ENCODE assay signal across 24 cellular contexts in genomic region chr12:57270966-57271470, GRCh38. TPM values are rescaled to one million over a fixed set of nuclear protein-coding genes. Genes with fewer than 3 reads are reported as not detected.
DNase-seq lines count a peak whose midpoint lies in the region; TF ChIP-seq lines count a peak whose summit lies in the region.
"Had no signal": no experiment of that assay in that cellular context is flagged by ENCODE, and none has a peak within 500 bp of the region (broad histone marks: within the 10 kb centered on the region; RNA-seq: fewer than 3 reads in every experiment).

No MANE protein-coding gene starts in this region.

- peaks cover 35% of the 10 kb centered on the region for H3K4me1 Mint-ChIP-seq in nephron

- H2AFZ ChIP-seq in OCI-LY1 (ENCODE audit: low read length), result no peak overlapping the region

- H3K4me1 ChIP-seq in OCI-LY1 (ENCODE audit: insufficient read depth, low read length, severe bottlenecking), result no peaks in the 10 kb centered on the region
- H3K4me1 ChIP-seq in vagina, result no peaks in the 10 kb centered on the region
- H3K4me1 ChIP-seq: SJSA1, transverse colon had no signal

- H3K36me3 ChIP-seq in OCI-LY1 (ENCODE audit: insufficient read depth, low read length) (peaks cover 37% of the 10 kb centered on the region), vagina (peaks cover 0 to 51% of the 10 kb centered on the region in 2 donors)

- H3K27ac ChIP-seq in OCI-LY1 (ENCODE audit: low read depth, low read length, poor library complexity, severe bottlenecking), result no peak overlapping the region
- no peak overlapping the region for H3K27ac ChIP-seq in vagina
- H3K27ac ChIP-seq: esophagus muscularis mucosa, SJSA1, transverse colon had no signal

- no peaks in the 10 kb centered on the region for H3K9me2 ChIP-seq in OCI-LY1 (ENCODE audit: low read depth, low read length)

- peak overlapping the region in 2 of 3 experiments; percentile 11 to 42 for H3K27ac Mint-ChIP-seq in nephron
- H3K27ac Mint-ChIP-seq: activated CD8-positive, alpha-beta T cell treated with anti-CD3 and anti-CD28 coated beads, Interleukin-2, amount 10 ng/mL, durations not matched to agents 7 days and 5 days; activated T-helper 2 cell treated with anti-CD3 and anti-CD28 coated beads, Interferon-gamma antibody, Interleukin-2, Interleukin-4, amounts not matched to agents 10 μg/mL and 5 μg/mL and 100 μg/mL, durations not matched to agents 14 hours and 24 hours and 36 hours; CD4-positive, alpha-beta T cell had no signal

- peaks cover 69% of the 10 kb centered on the region for H3K36me3 Mint-ChIP-seq in nephron (ENCODE audit: low read depth)

- H3K4me3 ChIP-seq in OCI-LY1 (ENCODE audit: low read depth, low read length, poor library complexity, severe bottlenecking) (no peak overlapping the region), vagina (no peak overlapping the region)
- H3K4me3 ChIP-seq: esophagus muscularis mucosa, SJSA1, transverse colon had no signal

- H3F3A ChIP-seq in OCI-LY1 (ENCODE audit: insufficient read depth, low read length), result no peaks in the 10 kb centered on the region

- no peaks in the 10 kb centered on the region for H4K20me1 ChIP-seq in OCI-LY1 (ENCODE audit: insufficient read depth, low read length)

- H3K4me2 ChIP-seq in OCI-LY1 (ENCODE audit: low read length), result no peak overlapping the region

- no peaks in the 10 kb centered on the region for H3K9me3 Mint-ChIP-seq in nephron
- H3K9me3 Mint-ChIP-seq: activated T-helper 2 cell treated with anti-CD3 and anti-CD28 coated beads, Interferon-gamma antibody, Interleukin-2, Interleukin-4, amounts not matched to agents 10 μg/mL and 5 μg/mL and 100 μg/mL, durations not matched to agents 14 hours and 24 hours and 36 hours; CD4-positive, alpha-beta T cell had no signal

- no peak overlapping the region for H3K9ac ChIP-seq in OCI-LY1 (ENCODE audit: low read length)

- H3K27me3 ChIP-seq in OCI-LY1 (ENCODE audit: insufficient read depth, low read length), result no peaks in the 10 kb centered on the region
- H3K27me3 ChIP-seq in vagina, result no peaks in the 10 kb centered on the region
- H3K27me3 ChIP-seq: esophagus muscularis mucosa, SJSA1, transverse colon had no signal

- H3K9me3 ChIP-seq in OCI-LY1 (ENCODE audit: low read length) (no peaks in the 10 kb centered on the region), vagina (no peaks in the 10 kb centered on the region)
- H3K9me3 ChIP-seq: esophagus muscularis mucosa, SJSA1, transverse colon had no signal

- intact Hi-C loops in vagina (cut with DNase I), result no loop called here

- DNase-seq in NCI-H82 (lab: John Stamatoyannopoulos, UW) (peak; percentile 38), NCI-H82 treated with DMSO at 0.1 percent for 48 hours (lab: John Stamatoyannopoulos, UW; ENCODE audit: unreplicated experiment) (no peak), cerebellar cortex (ENCODE audit: low spot score) (peak; percentile 11), vagina (ENCODE audit: extremely low spot score in 2 of 2) (no peak), T-helper 2 cell (no peak)
- no peak for DNase-seq in stimulated activated CD4-positive, alpha-beta T cell treated with anti-CD3 and anti-CD28 coated beads, Interleukin-4, amount 100 ng/mL, for 4 hours
- DNase-seq: activated CD8-positive, alpha-beta T cell treated with anti-CD3 and anti-CD28 coated beads, Interleukin-2, amount 10 ng/mL, durations not matched to agents 7 days and 5 days; anterior cingulate cortex; CD4-positive, alpha-beta T cell; cortex of kidney; GF-D8; head of caudate nucleus; islet precursor cell; KBM-7; NCI-H1105 treated with DMSO at 0.1 percent for 48 hours; occipital lobe; stimulated activated naive CD4-positive, alpha-beta T cell; transverse colon had no signal

- TF ChIP-seq POLR2A in vagina (IDR thresholded peaks at IDR 0.05), result no peak

- no peaks in the 10 kb centered on the region for H3K79me2 ChIP-seq in OCI-LY1 (ENCODE audit: insufficient read depth, low read length)

- TF ChIP-seq CTCF in OCI-LY1 (IDR thresholded peaks at IDR 0.05; ENCODE audit: low read length) (peak; percentile 10; the same call in 1 of the 2 replicates), nephron (IDR thresholded peaks at IDR 0.05; ENCODE audit: unreplicated experiment in 3 of 3) (no peak), vagina (IDR thresholded peaks at IDR 0.05) (no peak)

- no peaks in the 10 kb centered on the region for H3K27me3 Mint-ChIP-seq in nephron (ENCODE audit: low read depth)
- H3K27me3 Mint-ChIP-seq: CD4-positive, alpha-beta T cell had no signal

- H3K4me3 Mint-ChIP-seq in nephron, result no peak overlapping the region
- H3K4me3 Mint-ChIP-seq: activated CD8-positive, alpha-beta T cell treated with anti-CD3 and anti-CD28 coated beads, Interleukin-2, amount 10 ng/mL, durations not matched to agents 7 days and 5 days; CD4-positive, alpha-beta T cell had no signal

RNA-seq across cellular contexts. Expression of gene STAC3, which starts 20.0 kb away (rescaled TPM):
- 0.74 TPM for total RNA-seq in vagina

RNA-seq across cellular contexts. Expression of gene SHMT2, which starts 41.5 kb away (rescaled TPM):
- 54.0 TPM for total RNA-seq in vagina

RNA-seq across cellular contexts. Expression of gene NXPH4, which starts 54.4 kb away (rescaled TPM):
- 3.2 TPM for total RNA-seq in vagina
- total RNA-seq: CD4-positive, alpha-beta T cell; esophagus muscularis mucosa; skeletal muscle tissue; transverse colon had no signal

Comparison
In these comparisons a context has a peak if more than half of its experiments do, and no peak if none do; other contexts are left out.
1. DNase-seq: peak in NCI-H82 (single experiment) and cerebellar cortex (single experiment); none in NCI-H82 treated with DMSO at 0.1 percent for 48 hours (single experiment), stimulated activated CD4-positive, alpha-beta T cell treated with anti-CD3 and anti-CD28 coated beads, Interleukin-4, amount 100 ng/mL, for 4 hours (0 of 2), vagina (0 of 2) and T-helper 2 cell (0 of 5).